ENCODE assay signal across 23 cellular contexts in the genomic region with DNA sequence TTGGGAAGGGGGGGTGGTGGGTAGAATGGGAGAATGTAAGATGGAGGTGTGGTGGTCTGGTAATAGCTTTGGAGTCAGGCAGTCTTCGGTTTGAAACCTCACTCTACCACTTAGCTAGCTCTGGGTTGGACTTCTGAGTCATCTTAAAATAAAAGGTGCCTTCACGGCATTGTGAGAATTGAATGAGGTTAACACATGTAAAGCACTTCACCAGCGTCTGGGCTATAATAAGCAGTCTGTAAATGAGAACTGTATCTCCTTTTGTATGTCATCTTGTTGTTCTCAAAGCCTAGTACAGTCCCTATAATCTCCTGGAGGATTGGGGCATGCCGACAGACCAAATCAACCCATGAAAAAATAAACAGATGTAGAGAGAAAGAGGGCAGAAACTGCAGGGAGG. TPM values are rescaled to one million over a fixed set of nuclear protein-coding genes. Genes with fewer than 3 reads are reported as not detected.
A peak's percentile ranks its signal among the peaks of the same experiment; 100 is the strongest.
DNase-seq lines count a peak whose midpoint lies in the region; ATAC-seq lines count a peak whose summit lies in the region.
"Had no signal": no experiment of that assay in that cellular context is flagged by ENCODE, and none has a peak within 500 bp of the region (broad histone marks: within the 10 kb centered on the region; RNA-seq: fewer than 3 reads in every experiment).

No MANE protein-coding gene starts in this region.

- no peak overlapping the region for H3K4me3 ChIP-seq in SJCRH30
- H3K4me3 ChIP-seq: BLaER1 treated with 17β-estradiol and CSF1 and Interleukin-3, amounts not matched to agents 10 nM and 100 nM; dorsolateral prefrontal cortex; prostate gland; stomach; tibial artery had no signal

- H3K36me3 ChIP-seq in SJCRH30, result peaks cover 33% of the 10 kb centered on the region
- H3K36me3 ChIP-seq: prostate gland had no signal

- no peak overlapping the region for H3K4me3 Mint-ChIP-seq in stimulated activated naive CD8-positive, alpha-beta T cell treated with anti-CD3 and anti-CD28 coated beads, Interleukin-15, amount 100 ng/mL, for 72 hours
- H3K4me3 Mint-ChIP-seq: activated CD4-positive, alpha-beta T cell treated with anti-CD3 and anti-CD28 coated beads for 36 hours; memory B cell had no signal

- H3K9me3 Mint-ChIP-seq in stimulated activated naive CD8-positive, alpha-beta T cell treated with anti-CD3 and anti-CD28 coated beads, Interleukin-15, amount 100 ng/mL, for 72 hours, result no peaks in the 10 kb centered on the region
- H3K9me3 Mint-ChIP-seq: memory B cell had no signal

- peak; percentile 26 for ATAC-seq in stimulated activated naive CD8-positive, alpha-beta T cell treated with anti-CD3 and anti-CD28 coated beads, Interleukin-15, amount 100 ng/mL, for 72 hours
- ATAC-seq in stimulated activated naive CD8-positive, alpha-beta T cell treated with anti-CD3 and anti-CD28 coated beads, Interleukin-15, Interleukin-2, amounts not matched to agents 100 U/mL and 50 U/mL, for 24 hours, result no peak
- ATAC-seq in HG02610 (IDR thresholded peaks at IDR 0.05; ENCODE audit: unreplicated experiment) (peak; percentile 94), HG03045 (IDR thresholded peaks at IDR 0.05; ENCODE audit: unreplicated experiment) (no peak), HG03097 (IDR thresholded peaks at IDR 0.05; ENCODE audit: low FRiP score, unreplicated experiment) (no peak)
- ATAC-seq: activated CD4-positive, alpha-beta T cell treated with anti-CD3 and anti-CD28 coated beads for 36 hours; Panc1 had no signal

- no peaks in the 10 kb centered on the region for H3K27me3 Mint-ChIP-seq in stimulated activated naive CD8-positive, alpha-beta T cell treated with anti-CD3 and anti-CD28 coated beads, Interleukin-15, amount 100 ng/mL, for 72 hours
- H3K27me3 Mint-ChIP-seq: activated CD4-positive, alpha-beta T cell treated with anti-CD3 and anti-CD28 coated beads for 36 hours; memory B cell had no signal

- H3K9me3 ChIP-seq in SJCRH30 (replicated peaks), result no peaks in the 10 kb centered on the region
- H3K9me3 ChIP-seq: neutrophil, prostate gland, tibial artery had no signal

- no peaks in the 10 kb centered on the region for H3K4me1 ChIP-seq in SJCRH30
- H3K4me1 ChIP-seq: prostate gland had no signal

- no peak for DNase-seq in stimulated activated naive CD8-positive, alpha-beta T cell treated with anti-CD3 and anti-CD28 coated beads, Interleukin-15, amount 100 ng/mL, for 72 hours
- no peak for DNase-seq in stimulated activated naive CD8-positive, alpha-beta T cell treated with anti-CD3 and anti-CD28 coated beads, Interleukin-15, Interleukin-2, amounts not matched to agents 100 U/mL and 50 U/mL, for 24 hours
- DNase-seq in NCI-H2227 (lab: John Stamatoyannopoulos, UW; ENCODE audit: unreplicated experiment) (peak; percentile 73), SJCRH30 (no peak), NCI-H146 (lab: John Stamatoyannopoulos, UW) (no peak)
- DNase-seq: activated CD4-positive, alpha-beta T cell treated with anti-CD3 and anti-CD28 coated beads for 36 hours; activated naive CD4-positive, alpha-beta T cell treated with anti-CD3 and anti-CD28 coated beads, Interleukin-2, amount 50 U/mL, for 16 hours; central memory CD4-positive, alpha-beta T cell; dorsolateral prefrontal cortex; EL; head of caudate nucleus; NCI-H524 treated with DMSO at 0.1 percent for 48 hours; stimulated activated CD4-positive, alpha-beta T cell treated with anti-CD3 and anti-CD28 coated beads, Interleukin-15, amount 100 ng/mL, for 24 hours; stomach; tibial artery had no signal

- H3K27ac Mint-ChIP-seq in stimulated activated naive CD8-positive, alpha-beta T cell treated with anti-CD3 and anti-CD28 coated beads, Interleukin-15, amount 100 ng/mL, for 72 hours, result no peak overlapping the region
- H3K27ac Mint-ChIP-seq: activated CD4-positive, alpha-beta T cell treated with anti-CD3 and anti-CD28 coated beads for 36 hours; memory B cell had no signal

- no peaks in the 10 kb centered on the region for H3K27me3 ChIP-seq in SJCRH30
- H3K27me3 ChIP-seq: BLaER1 treated with 17β-estradiol and CSF1 and Interleukin-3, amounts not matched to agents 10 nM and 100 nM; dorsolateral prefrontal cortex; neutrophil; stomach; tibial artery had no signal

- H3K4me1 Mint-ChIP-seq in stimulated activated naive CD8-positive, alpha-beta T cell treated with anti-CD3 and anti-CD28 coated beads, Interleukin-15, amount 100 ng/mL, for 72 hours, result peaks cover 28% of the 10 kb centered on the region

- H3K27ac ChIP-seq in SJCRH30, result no peak overlapping the region
- H3K27ac ChIP-seq: BLaER1 treated with 17β-estradiol and CSF1 and Interleukin-3, amounts not matched to agents 10 nM and 100 nM; dorsolateral prefrontal cortex; neutrophil; prostate gland; tibial artery had no signal

RNA-seq across cellular contexts. Expression of gene C2CD5, which starts 11.2 kb away (rescaled TPM):
- 23.5 and 28.9 TPM in 2 replicates for total RNA-seq in SJCRH30 (2014; rRNA removed; shearing (Covaris generic))

Comparison
In these comparisons a context has a peak if more than half of its experiments do, and no peak if none do; other contexts are left out.
1. ATAC-seq: peak in stimulated activated naive CD8-positive, alpha-beta T cell treated with anti-CD3 and anti-CD28 coated beads, Interleukin-15, amount 100 ng/mL, for 72 hours (single experiment) and HG02610 (single experiment); none in stimulated activated naive CD8-positive, alpha-beta T cell treated with anti-CD3 and anti-CD28 coated beads, Interleukin-15, Interleukin-2, amounts not matched to agents 100 U/mL and 50 U/mL, for 24 hours (single experiment), HG03045 (single experiment) and HG03097 (single experiment).